16 cellular contexts compared by ENCODE assay signal in genomic region chr15:99720533-99720932, GRCh38. TPM values are rescaled to one million over a fixed set of nuclear protein-coding genes. Genes with fewer than 3 reads are reported as not detected.
DNase-seq lines count a peak whose midpoint lies in the region; ATAC-seq, FAIRE-seq and TF ChIP-seq lines count a peak whose summit lies in the region.
"Had no signal": no experiment of that assay in that cellular context is flagged by ENCODE, and none has a peak within 500 bp of the region (broad histone marks: within the 10 kb centered on the region; RNA-seq: fewer than 3 reads in every experiment).

No MANE protein-coding gene starts in this region.

- H3K56ac ChIP-seq in mesendoderm (ENCODE audit: low read length), result no peak overlapping the region

- no peaks in the 10 kb centered on the region for H3K79me1 ChIP-seq in mesendoderm (ENCODE audit: low read length)

- H3K27me3 ChIP-seq in CD4-positive, alpha-beta T cell (ENCODE audit: control insufficient read depth, insufficient read depth, low read length), result no peaks in the 10 kb centered on the region
- no peaks in the 10 kb centered on the region for H3K27me3 ChIP-seq in mesendoderm (ENCODE audit: insufficient read depth, low read length, poor library complexity)

- no peaks in the 10 kb centered on the region for H3K9me3 Mint-ChIP-seq in CD4-positive, alpha-beta T cell
- H3K9me3 Mint-ChIP-seq in activated CD8-positive, alpha-beta T cell treated with anti-CD3 and anti-CD28 coated beads, Interleukin-2, amount 10 ng/mL, durations not matched to agents 7 days and 5 days (ENCODE audit: insufficient read depth), result no peaks in the 10 kb centered on the region

- no peak overlapping the region for H2BK5ac ChIP-seq in mesendoderm (ENCODE audit: low read length)

- peaks cover 3% of the 10 kb centered on the region for H3K4me1 ChIP-seq in mesendoderm (ENCODE audit: control insufficient read depth, low read depth, low read length)

- FAIRE-seq in GM19239 (lab: Jason Lieb, UNC), result peak; percentile 54

- POLR2A ChIA-PET in CD4-positive, alpha-beta T cell (lab: Charles Lee), result interaction anchor here (0.7 to 1.5 kb wide), 3 partner anchors 12 to 877 kb away, joined by 3 to 13 read pairs (median 3); partner anchors contain the start of gene LYSMD4
- POLR2A ChIA-PET in activated CD8-positive, alpha-beta T cell treated with anti-CD3 and anti-CD28 coated beads, Interleukin-2, amount 10 ng/mL, durations not matched to agents 7 days and 5 days (lab: Charles Lee), result no interaction called here
- POLR2A ChIA-PET in GM10248 (lab: Yijun Ruan, JAX), result no interaction called here

- intact Hi-C loops in CD4-positive, alpha-beta T cell (cut with DNase I, micrococcal nuclease), result no loop called here

- no peak overlapping the region for H3K23ac ChIP-seq in mesendoderm (ENCODE audit: low read length)

- H3K18ac ChIP-seq in mesendoderm (ENCODE audit: low read length), result no peak overlapping the region

- no peak for DNase-seq in CD4-positive, alpha-beta T cell
- DNase-seq in GM19239 (ENCODE audit: insufficient read length, low spot score), result no peak
- DNase-seq in activated CD8-positive, alpha-beta T cell treated with anti-CD3 and anti-CD28 coated beads, Interleukin-2, amount 10 ng/mL, durations not matched to agents 7 days and 5 days, result peak; percentile 47
- DNase-seq in mesendoderm, result peak; percentile 86
- no peak for DNase-seq in NCI-H1694 treated with DMSO at 0.1 percent for 48 hours (lab: John Stamatoyannopoulos, UW)
- no peak for DNase-seq in NCI-H82 treated with DMSO at 0.1 percent for 48 hours (lab: John Stamatoyannopoulos, UW; ENCODE audit: unreplicated experiment)
- DNase-seq in retina, result no peak
- no peak for DNase-seq in GM10248 (ENCODE audit: extremely low spot score)
- DNase-seq: amniotic stem cell, cerebellar nuclear complex, foreskin fibroblast, left ventricle myocardium superior, NCI-H2029, NCI-H524 treated with DMSO at 0.1 percent for 48 hours, posterior cingulate gyrus had no signal

- H3K4ac ChIP-seq in mesendoderm (ENCODE audit: low read depth, low read length), result no peak overlapping the region

- no peaks in the 10 kb centered on the region for H3K79me2 ChIP-seq in mesendoderm (ENCODE audit: control insufficient read depth, insufficient read depth, low read length)

- peaks cover 38% of the 10 kb centered on the region for H3K4me1 Mint-ChIP-seq in CD4-positive, alpha-beta T cell (ENCODE audit: low read depth)
- peaks cover 37% of the 10 kb centered on the region for H3K4me1 Mint-ChIP-seq in activated CD8-positive, alpha-beta T cell treated with anti-CD3 and anti-CD28 coated beads, Interleukin-2, amount 10 ng/mL, durations not matched to agents 7 days and 5 days (ENCODE audit: low read depth)

- H3K36me3 ChIP-seq in mesendoderm (ENCODE audit: control insufficient read depth, insufficient read depth, low read length), result no peaks in the 10 kb centered on the region

- H2BK15ac ChIP-seq in mesendoderm (replicated peaks; ENCODE audit: low read depth), result no peak overlapping the region

- H3K9me3 ChIP-seq in CD4-positive, alpha-beta T cell (ENCODE audit: control insufficient read depth, low read length), result no peaks in the 10 kb centered on the region

- H4K5ac ChIP-seq in mesendoderm (ENCODE audit: low read length), result no peak overlapping the region

- H3K27me3 Mint-ChIP-seq in CD4-positive, alpha-beta T cell, result no peaks in the 10 kb centered on the region
- no peaks in the 10 kb centered on the region for H3K27me3 Mint-ChIP-seq in activated CD8-positive, alpha-beta T cell treated with anti-CD3 and anti-CD28 coated beads, Interleukin-2, amount 10 ng/mL, durations not matched to agents 7 days and 5 days (ENCODE audit: low read depth)

- H4K8ac ChIP-seq in mesendoderm (ENCODE audit: low read depth, low read length), result no peak overlapping the region

- H3K9ac ChIP-seq in mesendoderm (ENCODE audit: low read length), result no peak overlapping the region

- H2AK5ac ChIP-seq in mesendoderm (ENCODE audit: low read length), result no peak overlapping the region

- no peak overlapping the region for H3K27ac ChIP-seq in CD4-positive, alpha-beta T cell (ENCODE audit: low read depth, low read length)
- peak overlapping the region; percentile 30 for H3K27ac ChIP-seq in mesendoderm (ENCODE audit: low read depth, low read length)

- peaks cover 2% of the 10 kb centered on the region for H3K36me3 Mint-ChIP-seq in CD4-positive, alpha-beta T cell (ENCODE audit: low read depth)
- peaks cover 10% of the 10 kb centered on the region for H3K36me3 Mint-ChIP-seq in activated CD8-positive, alpha-beta T cell treated with anti-CD3 and anti-CD28 coated beads, Interleukin-2, amount 10 ng/mL, durations not matched to agents 7 days and 5 days (ENCODE audit: low read depth)

- no peak overlapping the region for H3K4me2 ChIP-seq in mesendoderm (ENCODE audit: low read length)
- H3K4me2 ChIP-seq: smooth muscle cell had no signal

- no peak overlapping the region for H3K4me3 ChIP-seq in mesendoderm (ENCODE audit: low read length)
- H3K4me3 ChIP-seq: smooth muscle cell had no signal

- peak overlapping the region; percentile 38 for H3K27ac Mint-ChIP-seq in CD4-positive, alpha-beta T cell
- peak overlapping the region; percentile 77 for H3K27ac Mint-ChIP-seq in activated CD8-positive, alpha-beta T cell treated with anti-CD3 and anti-CD28 coated beads, Interleukin-2, amount 10 ng/mL, durations not matched to agents 7 days and 5 days

- WGBS in mesendoderm (ENCODE audit: extremely low coverage, insufficient coverage, low lambda C conversion rate), result no CpG with 5 or more reads among the region's 7 CpGs

- ATAC-seq in CD4-positive, alpha-beta T cell (ENCODE audit: poor library complexity), result peak; percentile 70
- peak; percentile 61 for ATAC-seq in activated CD8-positive, alpha-beta T cell treated with anti-CD3 and anti-CD28 coated beads, Interleukin-2, amount 10 ng/mL, durations not matched to agents 7 days and 5 days
- ATAC-seq: left ventricle myocardium superior had no signal

- no peak overlapping the region for H2BK120ac ChIP-seq in mesendoderm (ENCODE audit: low read depth, low read length)

- TF ChIP-seq CTCF in CD4-positive, alpha-beta T cell (IDR thresholded peaks at IDR 0.05), result no peak
- TF ChIP-seq CTCF in GM10248 (IDR thresholded peaks at IDR 0.05; ENCODE audit: control extremely low read depth, extremely low read depth, low read depth, missing control alignments), result no peak

- CTCF ChIA-PET in CD4-positive, alpha-beta T cell (lab: Charles Lee), result no interaction called here
- CTCF ChIA-PET in activated CD8-positive, alpha-beta T cell treated with anti-CD3 and anti-CD28 coated beads, Interleukin-2, amount 10 ng/mL, durations not matched to agents 7 days and 5 days (lab: Charles Lee), result interaction anchor here (1.9 kb wide), 1 partner anchor 17 kb away, joined by 9 read pairs; no protein-coding TSS in a partner anchor
- CTCF ChIA-PET in GM10248 (lab: Yijun Ruan, JAX), result no interaction called here

- H3K4me3 Mint-ChIP-seq in CD4-positive, alpha-beta T cell, result peak overlapping the region; percentile 51
- peak overlapping the region; percentile 4 for H3K4me3 Mint-ChIP-seq in activated CD8-positive, alpha-beta T cell treated with anti-CD3 and anti-CD28 coated beads, Interleukin-2, amount 10 ng/mL, durations not matched to agents 7 days and 5 days

RNA-seq across cellular contexts. Expression of gene LYSMD4, which starts 12.7 kb away (rescaled TPM):
- 10 to 100 TPM; 12.9 to 13.0 TPM for total RNA-seq in CD4-positive, alpha-beta T cell
- total RNA-seq in activated CD8-positive, alpha-beta T cell treated with anti-CD3 and anti-CD28 coated beads, Interleukin-2, amount 10 ng/mL, durations not matched to agents 7 days and 5 days, result 10 to 100 TPM in 1 of 2 experiments, 1 to 10 TPM in 1; 8.9 to 13.0 TPM
- 8.6 TPM for polyA plus RNA-seq in mesendoderm (2013, experiment 1 of 2)
- polyA plus RNA-seq in mesendoderm (2013, experiment 2 of 2), result 9.6 TPM

Comparison
In these comparisons a context has a peak if more than half of its experiments do, and no peak if none do; other contexts are left out.
1. DNase-seq: peak in activated CD8-positive, alpha-beta T cell treated with anti-CD3 and anti-CD28 coated beads, Interleukin-2, amount 10 ng/mL, durations not matched to agents 7 days and 5 days (single experiment) and mesendoderm (single experiment); none in CD4-positive, alpha-beta T cell (0 of 10), GM19239 (single experiment), NCI-H1694 treated with DMSO at 0.1 percent for 48 hours (single experiment), NCI-H82 treated with DMSO at 0.1 percent for 48 hours (single experiment), retina (single experiment) and GM10248 (single experiment).